In the genomic region with DNA sequence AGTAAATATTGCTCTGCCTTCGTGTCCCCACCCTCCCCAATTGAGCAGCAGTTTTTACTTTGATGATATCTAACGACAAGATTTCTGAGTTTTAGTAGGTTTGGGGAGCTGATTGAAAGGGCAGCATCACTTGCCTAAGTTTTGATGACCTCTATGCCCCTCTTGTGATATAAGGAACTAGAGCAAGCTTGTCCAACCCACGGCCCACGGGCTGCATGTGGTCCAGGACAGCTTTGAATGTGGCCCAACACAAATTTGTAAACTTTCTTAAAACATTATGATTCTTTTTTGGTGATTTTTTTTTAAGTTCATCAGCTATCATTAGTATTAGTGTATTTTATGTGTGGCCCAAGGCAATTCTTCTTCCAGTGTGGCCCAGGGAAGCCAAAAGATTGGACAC, we compare ENCODE assay signal across 8 cellular contexts. TPM values are rescaled to one million over a fixed set of nuclear protein-coding genes. Genes with fewer than 3 reads are reported as not detected.
DNase-seq lines count a peak whose midpoint lies in the region; ATAC-seq and TF ChIP-seq lines count a peak whose summit lies in the region.
"Had no signal": no experiment of that assay in that cellular context is flagged by ENCODE, and none has a peak within 500 bp of the region (broad histone marks: within the 10 kb centered on the region; RNA-seq: fewer than 3 reads in every experiment).

No MANE protein-coding gene starts in this region.

- peak overlapping the region; percentile 66 for H3K4me2 ChIP-seq in SU-DHL-6 (ENCODE audit: low read depth, low read length, poor library complexity, severe bottlenecking)
- H3K4me2 ChIP-seq in fibroblast of lung (ENCODE audit: extremely low read depth, insufficient read depth, low read length), result peak overlapping the region; percentile 83

- ATAC-seq in HG03521 (IDR thresholded peaks at IDR 0.05; ENCODE audit: unreplicated experiment) (no peak), sciatic nerve (no peak)

- H2AFZ ChIP-seq in SU-DHL-6 (ENCODE audit: low read depth, low read length, severe bottlenecking), result no peak overlapping the region
- H2AFZ ChIP-seq in fibroblast of lung (ENCODE audit: low read length), result no peak overlapping the region

- H3K36me3 ChIP-seq in HAP-1 (replicated peaks), result peaks cover 5% of the 10 kb centered on the region
- H3K36me3 ChIP-seq in SU-DHL-6 (ENCODE audit: low read length), result no peaks in the 10 kb centered on the region
- H3K36me3 ChIP-seq in fibroblast of lung (ENCODE audit: control insufficient read depth, insufficient read depth, low read length), result no peaks in the 10 kb centered on the region

- H3K27me3 ChIP-seq in HAP-1 (ENCODE audit: low read depth), result no peaks in the 10 kb centered on the region
- no peaks in the 10 kb centered on the region for H3K27me3 ChIP-seq in SU-DHL-6 (ENCODE audit: low read length)
- H3K27me3 ChIP-seq in fibroblast of lung (ENCODE audit: control insufficient read depth, insufficient read depth, low read length), result no peaks in the 10 kb centered on the region

- intact Hi-C loops in sciatic nerve (cut with DNase I), result no loop called here

- H3K27ac ChIP-seq in SU-DHL-6 (ENCODE audit: low read depth, low read length), result no peak overlapping the region
- no peak overlapping the region for H3K27ac ChIP-seq in fibroblast of lung (ENCODE audit: insufficient read depth, low read length)

- DNase-seq in HAP-1 (ENCODE audit: low spot score in 2 of 2) (no peak), fibroblast of lung (ENCODE audit: low read depth in 2 of 2) (no peak), skeletal muscle cell (ENCODE audit: low read depth) (no peak), DMS79 (lab: John Stamatoyannopoulos, UW) (no peak), sciatic nerve (ENCODE audit: low spot score) (no peak)
- DNase-seq: activated CD4-positive, alpha-beta T cell treated with anti-CD3 and anti-CD28 coated beads, Interleukin-2, amount 50 U/mL, for 4 hours had no signal

- no peak for TF ChIP-seq CTCF in SU-DHL-6 (IDR thresholded peaks at IDR 0.05; ENCODE audit: insufficient read depth, low read length, poor library complexity, severe bottlenecking)
- no peak for TF ChIP-seq CTCF in fibroblast of lung (conservative IDR thresholded peaks at IDR 0.05 in 1 of 2, IDR thresholded peaks at IDR 0.05 in 1 of 2; ENCODE audit: low read depth in 1 of 2, low read length in 2 of 2)

- no peaks in the 10 kb centered on the region for H3K9me3 ChIP-seq in HAP-1
- H3K9me3 ChIP-seq in SU-DHL-6 (ENCODE audit: insufficient read depth, low read length), result no peaks in the 10 kb centered on the region
- H3K9me3 ChIP-seq in fibroblast of lung (ENCODE audit: control insufficient read depth, insufficient read depth, low read depth, low read length), result no peaks in the 10 kb centered on the region

- in situ Hi-C loops in HAP-1 (cut with MboI; ENCODE audit: low sequenced_read_pairs), result no loop called here

- H4K20me1 ChIP-seq in SU-DHL-6 (ENCODE audit: low read depth, low read length) (no peaks in the 10 kb centered on the region; the same call in 1 of the 2 replicates), fibroblast of lung (ENCODE audit: control insufficient read depth, extremely low read depth, insufficient read depth, low read length) (no peaks in the 10 kb centered on the region)

- H3K79me2 ChIP-seq in SU-DHL-6 (ENCODE audit: insufficient read depth, low read length) (peaks cover 25% of the 10 kb centered on the region; the same call in 1 of the 2 replicates), fibroblast of lung (ENCODE audit: control insufficient read depth, insufficient read depth, low read length) (peaks cover 36% of the 10 kb centered on the region)

- H3K9ac ChIP-seq in SU-DHL-6 (ENCODE audit: low read length), result no peak overlapping the region
- H3K9ac ChIP-seq in fibroblast of lung (ENCODE audit: insufficient read depth, low read length), result no peak overlapping the region

- H3K4me3 ChIP-seq in HAP-1 (peak overlapping the region; percentile 81), SU-DHL-6 (ENCODE audit: insufficient read depth, low read length, poor library complexity, severe bottlenecking) (no peak overlapping the region), fibroblast of lung (replicated peaks in 1 of 4; ENCODE audit: control extremely low read depth in 1 of 4, insufficient read depth in 1 of 4, low read depth in 3 of 4, low read length in 4 of 4) (peak overlapping the region; percentile 61 to 85 (median 64)), skeletal muscle cell (ENCODE audit: low read depth, low read length) (peak overlapping the region; percentile 82)

- H3K4me1 ChIP-seq in HAP-1, result peaks cover 18% of the 10 kb centered on the region
- H3K4me1 ChIP-seq in fibroblast of lung (ENCODE audit: control insufficient read depth, extremely low read depth, insufficient read depth, low read length), result peaks cover 3% of the 10 kb centered on the region

- H3K9me2 ChIP-seq in SU-DHL-6 (replicated peaks; ENCODE audit: insufficient read depth, low read length), result no peaks in the 10 kb centered on the region

- no peaks in the 10 kb centered on the region for H3F3A ChIP-seq in SU-DHL-6 (ENCODE audit: insufficient read depth)

RNA-seq across cellular contexts. Expression of gene CNIH4, which starts 1.6 kb away (rescaled TPM):
- total RNA-seq in fibroblast of lung (95.5 and 109 TPM in 2 replicates), sciatic nerve (51.3 TPM)
- polyA plus RNA-seq in fibroblast of lung, result 67.5 and 76.0 TPM in 2 replicates
- 72.2 and 74.8 TPM in 2 replicates for polyA plus RNA-seq in fibroblast of lung (2012)
- polyA minus RNA-seq in fibroblast of lung (ENCODE audit: low replicate concordance), result 10.2 and 15.6 TPM in 2 replicates

RNA-seq across cellular contexts. Expression of gene NVL, which starts 28.3 kb away (rescaled TPM):
- total RNA-seq in fibroblast of lung, result 23.4 and 27.6 TPM in 2 replicates
- 20.5 and 28.9 TPM in 2 replicates for polyA plus RNA-seq in fibroblast of lung
- polyA plus RNA-seq in fibroblast of lung (2012), result 13.7 and 16.1 TPM in 2 replicates
- 3.6 and 15.3 TPM in 2 replicates for polyA minus RNA-seq in fibroblast of lung (ENCODE audit: low replicate concordance)
- 30.4 TPM for total RNA-seq in sciatic nerve
